ENCODE assay signal across 8 cellular contexts in the genomic region with DNA sequence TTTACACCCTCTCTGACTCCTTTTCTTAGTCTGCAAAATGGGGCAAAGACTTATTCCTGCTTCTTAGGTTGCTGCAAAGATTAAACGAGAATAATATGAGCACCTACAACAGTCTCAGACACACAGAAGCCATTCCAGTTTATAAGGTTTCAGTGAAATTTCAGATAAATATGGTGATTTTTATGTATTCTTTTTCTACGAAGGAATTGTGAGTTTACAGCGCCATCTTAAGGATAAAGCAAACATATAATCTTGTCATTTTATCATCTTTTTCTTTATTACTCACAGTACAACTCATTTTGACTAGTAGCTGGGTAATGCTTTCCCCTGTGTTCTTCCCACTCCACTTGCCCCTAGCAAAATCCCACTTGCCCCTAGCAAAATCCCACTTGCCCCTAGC. TPM values are rescaled to one million over a fixed set of nuclear protein-coding genes. Genes with fewer than 3 reads are reported as not detected.
DNase-seq lines count a peak whose midpoint lies in the region; ATAC-seq and TF ChIP-seq lines count a peak whose summit lies in the region.

No MANE protein-coding gene starts in this region.

- H3K79me2 ChIP-seq in smooth muscle cell (ENCODE audit: low read depth) = peaks cover 70% of the 10 kb centered on the region

- peaks cover 4% of the 10 kb centered on the region for H3K27me3 Mint-ChIP-seq in activated T-helper 17 cell treated with anti-CD3 and anti-CD28 coated beads, Interleukin-2, amount 50 U/mL, for 72 hours
- no peaks in the 10 kb centered on the region for H3K27me3 Mint-ChIP-seq in Caco-2 (ENCODE audit: insufficient read depth, unreplicated experiment)

- WGBS in smooth muscle cell (ENCODE audit: low lambda C conversion rate) = 23% methylated on average over 3 of the region's 3 CpGs

- no peaks in the 10 kb centered on the region for H3K36me3 Mint-ChIP-seq in activated T-helper 17 cell treated with anti-CD3 and anti-CD28 coated beads, Interleukin-2, amount 50 U/mL, for 72 hours (ENCODE audit: low read depth)
- H3K36me3 Mint-ChIP-seq in Caco-2 (ENCODE audit: insufficient read depth, unreplicated experiment) = no peaks in the 10 kb centered on the region

- H2AFZ ChIP-seq in smooth muscle cell (ENCODE audit: low read depth) = no peak overlapping the region

- DNase-seq in DMS 273 (lab: John Stamatoyannopoulos, UW; ENCODE audit: unreplicated experiment) (peak; percentile 35), DMS 273 treated with DMSO at 0.1 percent for 48 hours (lab: John Stamatoyannopoulos, UW) (no peak), NCI-H82 (lab: John Stamatoyannopoulos, UW) (peak; percentile 29), fibroblast of gingiva (ENCODE audit: low read depth) (peak; percentile 11), smooth muscle cell (lab: John Stamatoyannopoulos, UW; ENCODE audit: unreplicated experiment) (no peak), Caco-2 (no peak)

- H3K4me1 Mint-ChIP-seq in activated T-helper 17 cell treated with anti-CD3 and anti-CD28 coated beads, Interleukin-2, amount 50 U/mL, for 72 hours = no peaks in the 10 kb centered on the region
- no peaks in the 10 kb centered on the region for H3K4me1 Mint-ChIP-seq in Caco-2 (ENCODE audit: low read depth, unreplicated experiment)

- POLR2A ChIA-PET in Caco-2 (lab: Charles Lee) = no interaction called here

- H3K4me2 ChIP-seq in smooth muscle cell = peak overlapping the region; percentile 69

- CTCF ChIA-PET in Caco-2 (lab: Charles Lee) = no interaction called here

- no peak overlapping the region for H3K27ac Mint-ChIP-seq in activated T-helper 17 cell treated with anti-CD3 and anti-CD28 coated beads, Interleukin-2, amount 50 U/mL, for 72 hours
- H3K27ac Mint-ChIP-seq in Caco-2 (ENCODE audit: unreplicated experiment) = no peak overlapping the region

- no TSS peak for BruUV-seq in Caco-2 (replicated peaks; lab: Mats Ljungman, UMichigan)

- intact Hi-C loops in Caco-2 (cut with micrococcal nuclease; ENCODE audit: unreplicated experiment) = no loop called here

- H3K4me1 ChIP-seq in smooth muscle cell (ENCODE audit: low read depth) (peaks cover 13% of the 10 kb centered on the region), Caco-2 (no peaks in the 10 kb centered on the region)

- no peak for ATAC-seq in activated T-helper 17 cell treated with anti-CD3 and anti-CD28 coated beads, Interleukin-2, amount 50 U/mL, for 72 hours (replicated peaks)
- no peak for ATAC-seq in GM21526 (IDR thresholded peaks at IDR 0.05; ENCODE audit: low FRiP score, unreplicated experiment)

- H3K4me3 ChIP-seq in smooth muscle cell (no peak overlapping the region), Caco-2 (ENCODE audit: low read depth, low read length) (no peak overlapping the region)

- H3K36me3 ChIP-seq in smooth muscle cell (ENCODE audit: low read depth) (peaks cover 11% of the 10 kb centered on the region), Caco-2 (ENCODE audit: control insufficient read depth, insufficient read depth, low read length) (no peaks in the 10 kb centered on the region)

- peaks cover 12% of the 10 kb centered on the region for H4K20me1 ChIP-seq in smooth muscle cell (ENCODE audit: low read depth)

- H3F3A ChIP-seq in smooth muscle cell (ENCODE audit: low read depth) = no peaks in the 10 kb centered on the region

- H3K9me3 ChIP-seq in smooth muscle cell (replicated peaks; ENCODE audit: low read depth) (peaks cover 3% of the 10 kb centered on the region), Caco-2 (no peaks in the 10 kb centered on the region)

- peaks cover 3% of the 10 kb centered on the region for H3K9me3 Mint-ChIP-seq in activated T-helper 17 cell treated with anti-CD3 and anti-CD28 coated beads, Interleukin-2, amount 50 U/mL, for 72 hours
- no peaks in the 10 kb centered on the region for H3K9me3 Mint-ChIP-seq in Caco-2 (ENCODE audit: unreplicated experiment)

- peak overlapping the region; percentile 54 for H3K9ac ChIP-seq in smooth muscle cell (ENCODE audit: low read depth)

- peak overlapping the region; percentile 83 for H3K27ac ChIP-seq in smooth muscle cell (ENCODE audit: low read depth)

- H3K27me3 ChIP-seq in smooth muscle cell (ENCODE audit: low read depth) (no peaks in the 10 kb centered on the region), Caco-2 (replicated peaks; ENCODE audit: control insufficient read depth, insufficient read depth, low read length) (no peaks in the 10 kb centered on the region)

- TF ChIP-seq CTCF in smooth muscle cell (IDR thresholded peaks at IDR 0.05; ENCODE audit: borderline replicate concordance, insufficient read depth, poor library complexity, severe bottlenecking) (peak; percentile 60), Caco-2 (IDR thresholded peaks at IDR 0.05; ENCODE audit: insufficient read depth in 1 of 2, low read depth in 1 of 2, low read length in 1 of 2, severe bottlenecking in 1 of 2, unreplicated experiment in 1 of 2) (no peak)

- H3K4me3 Mint-ChIP-seq in activated T-helper 17 cell treated with anti-CD3 and anti-CD28 coated beads, Interleukin-2, amount 50 U/mL, for 72 hours = no peak overlapping the region
- H3K4me3 Mint-ChIP-seq in Caco-2 (ENCODE audit: unreplicated experiment) = no peak overlapping the region

RNA-seq across cellular contexts. Expression of a gene that starts 29.2 kb away (rescaled TPM):
- 81.4 and 95.2 TPM in 2 replicates for total RNA-seq in smooth muscle cell
- 31.2 and 36.1 TPM in 2 replicates for polyA plus RNA-seq in smooth muscle cell
- total RNA-seq in activated T-helper 17 cell treated with anti-CD3 and anti-CD28 coated beads, Interleukin-2, amount 50 U/mL, for 72 hours = 10 to 100 TPM; 42.2 to 49.3 TPM
- total RNA-seq in Caco-2 (2022) = 7.7 and 7.8 TPM in 2 replicates

Comparison
In these comparisons a context has a peak if more than half of its experiments do, and no peak if none do; other contexts are left out.
1. DNase-seq: peak in DMS 273 (single experiment), NCI-H82 (single experiment) and fibroblast of gingiva (single experiment); none in DMS 273 treated with DMSO at 0.1 percent for 48 hours (single experiment), smooth muscle cell (single experiment) and Caco-2 (0 of 2).